Comparison of ENCODE assay signal across 18 cellular contexts in the genomic region with DNA sequence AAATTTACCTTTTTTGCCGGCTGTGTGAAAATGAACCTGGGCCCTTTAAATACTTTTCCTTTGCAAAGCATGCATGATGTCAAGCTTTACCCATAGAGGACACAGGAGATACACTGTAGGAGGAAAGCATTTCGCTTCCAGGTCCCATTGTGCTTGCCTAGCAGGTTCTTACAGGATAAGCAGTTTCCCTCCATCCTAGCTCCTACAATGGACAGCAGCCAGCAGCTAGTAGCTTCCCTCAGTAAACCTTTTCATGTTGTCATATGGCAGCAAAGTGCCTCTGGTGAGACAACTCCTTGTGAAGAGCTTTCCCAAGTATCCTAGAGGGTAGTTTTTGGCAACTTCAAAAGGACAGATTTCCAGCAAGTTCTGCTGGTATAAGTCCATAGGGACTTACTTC.
DNase-seq lines count a peak whose midpoint lies in the region; ATAC-seq and TF ChIP-seq lines count a peak whose summit lies in the region.
"Had no signal": no experiment of that assay in that cellular context is flagged by ENCODE, and none has a peak within 500 bp of the region (broad histone marks: within the 10 kb centered on the region; RNA-seq: fewer than 3 reads in every experiment).

No MANE protein-coding gene starts in this region.

- H3K9me3 ChIP-seq in neural progenitor cell (ENCODE audit: low read depth): no peaks in the 10 kb centered on the region

- no peaks in the 10 kb centered on the region for H3F3A ChIP-seq in neural progenitor cell (ENCODE audit: low read depth)

- H3K4me3 Mint-ChIP-seq in endothelial cell (ENCODE audit: unreplicated experiment): no peak overlapping the region
- no peak overlapping the region for H3K4me3 Mint-ChIP-seq in neural progenitor cell
- H3K4me3 Mint-ChIP-seq: CD4-positive, alpha-beta memory T cell had no signal

- H3K27me3 Mint-ChIP-seq in endothelial cell (ENCODE audit: unreplicated experiment) (no peaks in the 10 kb centered on the region), neural progenitor cell (ENCODE audit: insufficient read depth, low read depth) (no peaks in the 10 kb centered on the region)

- H3K4me3 ChIP-seq in neural progenitor cell: no peak overlapping the region
- H3K4me3 ChIP-seq: K562 had no signal

- no peaks in the 10 kb centered on the region for H3K27me3 ChIP-seq in neural progenitor cell

- H3K4me2 ChIP-seq in neural progenitor cell: no peak overlapping the region

- ATAC-seq in activated naive CD4-positive, alpha-beta T cell treated with anti-CD3 and anti-CD28 coated beads, Interleukin-2, amount 50 U/mL, for 72 hours: no peak
- ATAC-seq: K562, PC-3 had no signal

- no peak overlapping the region for H2AFZ ChIP-seq in neural progenitor cell (replicated peaks)

- no peaks in the 10 kb centered on the region for H3K36me3 ChIP-seq in neural progenitor cell

- H3K9me3 Mint-ChIP-seq in endothelial cell (ENCODE audit: unreplicated experiment) (no peaks in the 10 kb centered on the region), neural progenitor cell (no peaks in the 10 kb centered on the region)
- H3K9me3 Mint-ChIP-seq in activated naive CD4-positive, alpha-beta T cell treated with anti-CD3 and anti-CD28 coated beads, Interleukin-2, amount 50 U/mL, for 72 hours: no peaks in the 10 kb centered on the region
- H3K9me3 Mint-ChIP-seq: CD4-positive, alpha-beta memory T cell had no signal

- peaks cover 10% of the 10 kb centered on the region for H3K4me1 ChIP-seq in neural progenitor cell

- no peak overlapping the region for H3K9ac ChIP-seq in neural progenitor cell

- H3K36me3 Mint-ChIP-seq in endothelial cell (ENCODE audit: low read depth, unreplicated experiment): no peaks in the 10 kb centered on the region
- H3K36me3 Mint-ChIP-seq in neural progenitor cell: peaks cover 8% of the 10 kb centered on the region
- no peaks in the 10 kb centered on the region for H3K36me3 Mint-ChIP-seq in activated naive CD4-positive, alpha-beta T cell treated with anti-CD3 and anti-CD28 coated beads, Interleukin-2, amount 50 U/mL, for 72 hours
- H3K36me3 Mint-ChIP-seq: CD4-positive, alpha-beta memory T cell had no signal

- DNase-seq in NCI-H2029 treated with DMSO at 0.1 percent for 48 hours (lab: John Stamatoyannopoulos, UW) (peak; percentile 17), NCI-H2029 (lab: John Stamatoyannopoulos, UW) (no peak), endothelial cell (ENCODE audit: low spot score) (no peak), neural progenitor cell (ENCODE audit: low spot score) (peak; percentile 36), hepatic stellate cell (ENCODE audit: low spot score) (no peak), Ammon's horn (ENCODE audit: low spot score) (no peak)
- DNase-seq in activated naive CD4-positive, alpha-beta T cell treated with anti-CD3 and anti-CD28 coated beads, Interleukin-2, amount 50 U/mL, for 72 hours (ENCODE audit: low spot score in 2 of 2): no peak
- DNase-seq: CD4-positive, alpha-beta memory T cell; DND-41; GF-D8; MV-4-11; NCI-H1417; NCI-H187 treated with DMSO at 0.1 percent for 48 hours; NCI-H82; PC-3 had no signal

- H3K27ac Mint-ChIP-seq in endothelial cell (ENCODE audit: unreplicated experiment) (peak overlapping the region; percentile 15), neural progenitor cell (no peak overlapping the region)
- H3K27ac Mint-ChIP-seq in activated naive CD4-positive, alpha-beta T cell treated with anti-CD3 and anti-CD28 coated beads, Interleukin-2, amount 50 U/mL, for 72 hours: no peak overlapping the region
- H3K27ac Mint-ChIP-seq: CD4-positive, alpha-beta memory T cell had no signal

- no peak overlapping the region for H3K27ac ChIP-seq in neural progenitor cell
- H3K27ac ChIP-seq: 22Rv1 had no signal

- H3K79me2 ChIP-seq in neural progenitor cell (ENCODE audit: low read depth): peaks cover 62% of the 10 kb centered on the region

- peaks cover 26% of the 10 kb centered on the region for H4K20me1 ChIP-seq in neural progenitor cell (ENCODE audit: low read depth)

- peaks cover 15% of the 10 kb centered on the region for H3K4me1 Mint-ChIP-seq in endothelial cell (ENCODE audit: unreplicated experiment)
- H3K4me1 Mint-ChIP-seq in neural progenitor cell: peaks cover 2% of the 10 kb centered on the region
- H3K4me1 Mint-ChIP-seq: CD4-positive, alpha-beta memory T cell had no signal

- TF ChIP-seq CTCF in endothelial cell (IDR thresholded peaks at IDR 0.05; ENCODE audit: unreplicated experiment) (no peak), neural progenitor cell (IDR thresholded peaks at IDR 0.05) (no peak)

TF ChIP-seq in PFSK-1, 5 proteins besides CTCF, POLR2A, EP300 and RAD21:
- TF ChIP-seq, protein P1, sequence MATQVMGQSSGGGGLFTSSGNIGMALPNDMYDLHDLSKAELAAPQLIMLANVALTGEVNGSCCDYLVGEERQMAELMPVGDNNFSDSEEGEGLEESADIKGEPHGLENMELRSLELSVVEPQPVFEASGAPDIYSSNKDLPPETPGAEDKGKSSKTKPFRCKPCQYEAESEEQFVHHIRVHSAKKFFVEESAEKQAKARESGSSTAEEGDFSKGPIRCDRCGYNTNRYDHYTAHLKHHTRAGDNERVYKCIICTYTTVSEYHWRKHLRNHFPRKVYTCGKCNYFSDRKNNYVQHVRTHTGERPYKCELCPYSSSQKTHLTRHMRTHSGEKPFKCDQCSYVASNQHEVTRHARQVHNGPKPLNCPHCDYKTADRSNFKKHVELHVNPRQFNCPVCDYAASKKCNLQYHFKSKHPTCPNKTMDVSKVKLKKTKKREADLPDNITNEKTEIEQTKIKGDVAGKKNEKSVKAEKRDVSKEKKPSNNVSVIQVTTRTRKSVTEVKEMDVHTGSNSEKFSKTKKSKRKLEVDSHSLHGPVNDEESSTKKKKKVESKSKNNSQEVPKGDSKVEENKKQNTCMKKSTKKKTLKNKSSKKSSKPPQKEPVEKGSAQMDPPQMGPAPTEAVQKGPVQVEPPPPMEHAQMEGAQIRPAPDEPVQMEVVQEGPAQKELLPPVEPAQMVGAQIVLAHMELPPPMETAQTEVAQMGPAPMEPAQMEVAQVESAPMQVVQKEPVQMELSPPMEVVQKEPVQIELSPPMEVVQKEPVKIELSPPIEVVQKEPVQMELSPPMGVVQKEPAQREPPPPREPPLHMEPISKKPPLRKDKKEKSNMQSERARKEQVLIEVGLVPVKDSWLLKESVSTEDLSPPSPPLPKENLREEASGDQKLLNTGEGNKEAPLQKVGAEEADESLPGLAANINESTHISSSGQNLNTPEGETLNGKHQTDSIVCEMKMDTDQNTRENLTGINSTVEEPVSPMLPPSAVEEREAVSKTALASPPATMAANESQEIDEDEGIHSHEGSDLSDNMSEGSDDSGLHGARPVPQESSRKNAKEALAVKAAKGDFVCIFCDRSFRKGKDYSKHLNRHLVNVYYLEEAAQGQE (IDR thresholded peaks at IDR 0.05; ENCODE audit: insufficient read depth in 1 of 2, low read depth in 2 of 2, low read length in 2 of 2): peak; percentile 76 to 89
- TF ChIP-seq FOXP2 (optimal IDR thresholded peaks at IDR 0.05; ENCODE audit: borderline replicate concordance, extremely low read depth, extremely low read length, insufficient read depth): no peak

Comparison
In these comparisons a context has a peak if more than half of its experiments do, and no peak if none do; other contexts are left out.
1. DNase-seq: peak in NCI-H2029 treated with DMSO at 0.1 percent for 48 hours (single experiment) and neural progenitor cell (single experiment); none in NCI-H2029 (single experiment), endothelial cell (single experiment), hepatic stellate cell (single experiment), Ammon's horn (single experiment) and activated naive CD4-positive, alpha-beta T cell treated with anti-CD3 and anti-CD28 coated beads, Interleukin-2, amount 50 U/mL, for 72 hours (0 of 2).